17 cellular contexts compared by ENCODE assay signal in genomic region chr21:17442174-17442573, GRCh38.
DNase-seq lines count a peak whose midpoint lies in the region; ATAC-seq and TF ChIP-seq lines count a peak whose summit lies in the region.
"Had no signal": no experiment of that assay in that cellular context is flagged by ENCODE, and none has a peak within 500 bp of the region (broad histone marks: within the 10 kb centered on the region; RNA-seq: fewer than 3 reads in every experiment).

No MANE protein-coding gene starts in this region.

- peak overlapping the region; percentile 7 for H2AFZ ChIP-seq in neural progenitor cell (replicated peaks)

- H3F3A ChIP-seq in neural progenitor cell (ENCODE audit: low read depth): peaks cover 55% of the 10 kb centered on the region

- peaks cover 64% of the 10 kb centered on the region for H3K4me1 Mint-ChIP-seq in neural progenitor cell
- H3K4me1 Mint-ChIP-seq: CD4-positive, CD25-positive, alpha-beta regulatory T cell had no signal

- H3K9me3 Mint-ChIP-seq in neural progenitor cell: peaks cover 9% of the 10 kb centered on the region

- H3K9me3 ChIP-seq in neural progenitor cell (ENCODE audit: low read depth) (no peaks in the 10 kb centered on the region), transverse colon (no peaks in the 10 kb centered on the region)
- H3K9me3 ChIP-seq: HAP-1 had no signal

- TF ChIP-seq CTCF in VCaP (conservative IDR thresholded peaks at IDR 0.05) (no peak), neural progenitor cell (IDR thresholded peaks at IDR 0.05) (no peak), transverse colon (IDR thresholded peaks at IDR 0.05) (no peak)

- H3K79me2 ChIP-seq in neural progenitor cell (ENCODE audit: low read depth): no peaks in the 10 kb centered on the region

- H3K36me3 Mint-ChIP-seq in neural progenitor cell: peaks cover 2% of the 10 kb centered on the region
- H3K36me3 Mint-ChIP-seq: CD4-positive, CD25-positive, alpha-beta regulatory T cell had no signal

- H3K27me3 ChIP-seq in neural progenitor cell: no peaks in the 10 kb centered on the region
- no peaks in the 10 kb centered on the region for H3K27me3 ChIP-seq in transverse colon

- H3K27ac Mint-ChIP-seq in neural progenitor cell: peak overlapping the region; percentile 57
- H3K27ac Mint-ChIP-seq: CD4-positive, CD25-positive, alpha-beta regulatory T cell had no signal

- no peak for TF ChIP-seq POLR2A in transverse colon (IDR thresholded peaks at IDR 0.05)

- WGBS in transverse colon (ENCODE audit: low coverage in 1 of 2), 2 donors: 36% methylated on average over 2 of the region's 2 CpGs; no CpG with 5 or more reads in 1 of the 2 donors

- intact Hi-C loops in transverse colon (cut with DNase I; ENCODE audit: low total_unique reads): no loop called here

- peak overlapping the region; percentile 41 for H3K4me2 ChIP-seq in neural progenitor cell

- peak overlapping the region; percentile 87 for H3K27ac ChIP-seq in VCaP
- H3K27ac ChIP-seq in epithelial cell of prostate: peak overlapping the region; percentile 49
- peak overlapping the region; percentile 73 for H3K27ac ChIP-seq in neural progenitor cell
- H3K27ac ChIP-seq in transverse colon: peak overlapping the region; percentile 53 to 66 (median 58)

- no peak overlapping the region for H3K4me3 Mint-ChIP-seq in neural progenitor cell
- H3K4me3 Mint-ChIP-seq: CD4-positive, CD25-positive, alpha-beta regulatory T cell had no signal

- no peak overlapping the region for H3K9ac ChIP-seq in neural progenitor cell

- H4K20me1 ChIP-seq in neural progenitor cell (ENCODE audit: low read depth): no peaks in the 10 kb centered on the region

- TF ChIP-seq EP300 in transverse colon (IDR thresholded peaks at IDR 0.05; ENCODE audit: low read depth): no peak

- H3K4me1 ChIP-seq in neural progenitor cell (peaks cover 60% of the 10 kb centered on the region), transverse colon (peaks cover 0 to 21% (median 6%) of the 10 kb centered on the region in 4 donors)

- H3K4me3 ChIP-seq in neural progenitor cell: no peak overlapping the region
- no peak overlapping the region for H3K4me3 ChIP-seq in transverse colon
- H3K4me3 ChIP-seq: HAP-1 had no signal

- H3K36me3 ChIP-seq in neural progenitor cell (no peaks in the 10 kb centered on the region), transverse colon (no peaks in the 10 kb centered on the region)
- H3K36me3 ChIP-seq: HAP-1 had no signal

- no peak for ATAC-seq in GM18867 (IDR thresholded peaks at IDR 0.05; ENCODE audit: unreplicated experiment)

- H3K27me3 Mint-ChIP-seq in neural progenitor cell (ENCODE audit: insufficient read depth, low read depth): peaks cover 7% of the 10 kb centered on the region

- no peak for DNase-seq in epithelial cell of prostate (ENCODE audit: low read depth, low spot score)
- peak; percentile 21 for DNase-seq in neural progenitor cell (ENCODE audit: low spot score)
- no peak for DNase-seq in transverse colon
- DNase-seq in HuH-7.5 (ENCODE audit: low spot score): no peak
- no peak for DNase-seq in ureter (ENCODE audit: low spot score)
- no peak for DNase-seq in NCI-H1105 treated with DMSO at 0.1 percent for 48 hours (lab: John Stamatoyannopoulos, UW)
- DNase-seq: ACHN; AML-193; CD4-positive, CD25-positive, alpha-beta regulatory T cell; DND-41; KG1; NCI-H1436; NCI-H2029; NCI-H774 had no signal

- in situ Hi-C loops in transverse colon (cut with MboI; ENCODE audit: low pct_ligation_motif_present in 1 of 4, low pct_unique_long_range_greater_than_20kb in 1 of 4, low sequenced_read_pairs in 3 of 4): no loop called here
